In the genomic region with DNA sequence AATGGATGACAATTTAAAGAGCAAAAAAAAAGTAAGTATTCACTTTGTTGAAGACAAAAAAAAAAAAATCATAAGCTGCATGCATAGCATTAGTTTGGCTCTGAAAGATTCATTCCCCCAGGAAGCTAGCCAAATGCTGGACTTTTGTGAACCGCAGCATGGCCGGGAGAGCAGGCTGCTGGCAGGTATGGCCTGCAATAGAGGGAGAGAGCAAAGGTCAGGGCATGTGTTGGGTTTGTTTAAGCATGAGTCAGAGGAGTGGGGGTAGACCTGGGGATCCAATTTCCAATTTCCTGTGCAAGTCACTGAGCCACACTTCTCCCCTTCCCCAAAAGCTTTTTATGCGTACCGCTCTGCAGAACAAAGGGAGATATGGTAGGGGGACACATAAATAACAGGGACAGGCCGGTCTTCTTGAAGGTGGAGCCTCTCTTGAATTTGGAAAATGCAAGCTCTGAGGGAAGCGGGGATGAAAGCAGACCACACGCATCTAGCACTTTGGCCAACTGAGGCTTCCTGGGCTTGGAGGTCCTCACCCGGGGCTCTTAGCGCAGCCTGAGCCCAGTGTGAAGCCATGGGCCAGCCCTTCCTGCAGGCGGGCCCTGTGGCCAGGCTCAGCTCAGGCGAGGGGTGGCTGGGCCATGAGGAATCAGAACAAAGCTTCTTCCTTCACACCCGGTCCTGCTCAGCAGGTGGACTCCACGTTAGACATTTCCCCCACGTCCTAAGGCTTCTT, we compare ENCODE assay signal across 8 cellular contexts.
DNase-seq lines count a peak whose midpoint lies in the region; FAIRE-seq and TF ChIP-seq lines count a peak whose summit lies in the region.

No MANE protein-coding gene starts in this region.

- H3K79me1 ChIP-seq in trophoblast cell (ENCODE audit: low read length) = peaks cover 45% of the 10 kb centered on the region

- peak overlapping the region; percentile 28 for H3K4ac ChIP-seq in trophoblast cell (ENCODE audit: low read depth, low read length)

- peak overlapping the region; percentile 64 for H2BK5ac ChIP-seq in trophoblast cell (ENCODE audit: low read depth, low read length, poor library complexity)

- peaks cover 75% of the 10 kb centered on the region for H3K4me1 Mint-ChIP-seq in activated CD4-positive, alpha-beta T cell treated with anti-CD3 and anti-CD28 coated beads, Interleukin-2, amount 10 ng/mL, durations not matched to agents 7 days and 5 days

- H3K27me3 ChIP-seq in endothelial cell of umbilical vein (ENCODE audit: control insufficient read depth in 2 of 2, insufficient read depth in 2 of 2, low read length in 2 of 2) (no peaks in the 10 kb centered on the region), trophoblast cell (ENCODE audit: insufficient read depth, low read length) (no peaks in the 10 kb centered on the region)

- H3K9ac ChIP-seq in endothelial cell of umbilical vein (replicated peaks; ENCODE audit: extremely low read depth, insufficient read depth, low read length) (no peak overlapping the region), trophoblast cell (ENCODE audit: low read length) (peak overlapping the region; percentile 24)

- H3K23ac ChIP-seq in trophoblast cell (ENCODE audit: low read length) = no peak overlapping the region

- H2BK12ac ChIP-seq in trophoblast cell (ENCODE audit: low read length) = peak overlapping the region; percentile 93

- no peak for TF ChIP-seq CTCF in endothelial cell of umbilical vein (IDR thresholded peaks at IDR 0.05; ENCODE audit: extremely low read depth in 1 of 2, insufficient read depth in 1 of 2, low read depth in 1 of 2, low read length in 2 of 2)

- no peak for TF ChIP-seq POLR2A in endothelial cell of umbilical vein (IDR thresholded peaks at IDR 0.05; ENCODE audit: low read depth, low read length)

- no peaks in the 10 kb centered on the region for H3K9me1 ChIP-seq in endothelial cell of umbilical vein (replicated peaks; ENCODE audit: control insufficient read depth, extremely low read depth, insufficient read depth, low read length)

- peak overlapping the region; percentile 87 for H3K18ac ChIP-seq in trophoblast cell (ENCODE audit: low read length)

- peak overlapping the region; percentile 82 for H2BK120ac ChIP-seq in trophoblast cell (ENCODE audit: insufficient read depth, low read length, poor library complexity)

- dilution Hi-C loops in endothelial cell of umbilical vein (cut with MboI; ENCODE audit: extremely low pct_ligation_motif_present, low sequenced_read_pairs) = no loop called here

- peak overlapping the region; percentile 63 for H2AK5ac ChIP-seq in trophoblast cell (ENCODE audit: low read length)

- H4K8ac ChIP-seq in trophoblast cell (ENCODE audit: low read depth, low read length) = peak overlapping the region; percentile 79

- H3K4me3 Mint-ChIP-seq in activated CD4-positive, alpha-beta T cell treated with anti-CD3 and anti-CD28 coated beads, Interleukin-2, amount 10 ng/mL, durations not matched to agents 7 days and 5 days = no peak overlapping the region

- peak overlapping the region; percentile 50 for H4K12ac ChIP-seq in trophoblast cell (ENCODE audit: low read depth, low read length)

- no TSS peak for BruUV-seq in endothelial cell of umbilical vein (replicated peaks; lab: Mats Ljungman, UMichigan)

- FAIRE-seq in endothelial cell of umbilical vein (lab: Jason Lieb, UNC) = peak; percentile 37

- H3K4me1 ChIP-seq in endothelial cell of umbilical vein (ENCODE audit: control insufficient read depth, extremely low read depth, insufficient read depth, low read length) (peaks cover 31% of the 10 kb centered on the region), trophoblast cell (ENCODE audit: control insufficient read depth in 1 of 2, insufficient read depth in 2 of 2, low read length in 2 of 2) (peaks cover 44 to 48% of the 10 kb centered on the region in 2 experiments)

- intact Hi-C loops in endothelial cell of umbilical vein (cut with micrococcal nuclease) = loop anchor here (10.0 kb wide), 1 partner anchor 787 kb away; no protein-coding TSS in a partner anchor

- H3K4me3 ChIP-seq in endothelial cell of umbilical vein (replicated peaks in 1 of 3; ENCODE audit: insufficient read depth in 1 of 3, low read depth in 1 of 3, low read length in 3 of 3) (no peak overlapping the region), trophoblast cell (ENCODE audit: low read depth, low read length) (no peak overlapping the region)

- no peak for DNase-seq in activated CD4-positive, alpha-beta T cell treated with anti-CD3 and anti-CD28 coated beads, Interleukin-2, amount 10 ng/mL, durations not matched to agents 7 days and 5 days
- no peak for DNase-seq in activated CD4-positive, alpha-beta T cell treated with anti-CD3 and anti-CD28 coated beads, Interleukin-2, amount 50 U/mL, for 4 hours
- DNase-seq in endothelial cell of umbilical vein (ENCODE audit: low read depth, low spot score) = peak; percentile 46
- peak in 1 of 2 donors; percentile 57 for DNase-seq in trophoblast cell
- DNase-seq in activated gamma-delta T cell (lab: John Stamatoyannopoulos, UW) = no peak
- no peak for DNase-seq in activated effector memory CD4-positive, alpha-beta T cell treated with anti-CD3 and anti-CD28 coated beads, Interleukin-2, amount 50 U/mL, for 16 hours
- no peak for DNase-seq in anterior cingulate cortex (lab: John Stamatoyannopoulos, UW)

- WGBS in trophoblast cell (ENCODE audit: extremely low coverage, insufficient coverage, insufficient read length) = no CpG with 5 or more reads among the region's 14 CpGs

- H3K36me3 ChIP-seq in endothelial cell of umbilical vein (ENCODE audit: control insufficient read depth in 2 of 2, extremely low read depth in 1 of 2, insufficient read depth in 2 of 2, low read length in 2 of 2) (no peaks in the 10 kb centered on the region), trophoblast cell (ENCODE audit: control insufficient read depth in 1 of 2, insufficient read depth in 2 of 2, low read length in 2 of 2) (no peaks in the 10 kb centered on the region)

- peak overlapping the region; percentile 71 for H3K27ac Mint-ChIP-seq in activated CD4-positive, alpha-beta T cell treated with anti-CD3 and anti-CD28 coated beads, Interleukin-2, amount 10 ng/mL, durations not matched to agents 7 days and 5 days

- POLR2A ChIA-PET in activated CD4-positive, alpha-beta T cell treated with anti-CD3 and anti-CD28 coated beads, Interleukin-2, amount 10 ng/mL, durations not matched to agents 7 days and 5 days (lab: Charles Lee) = interaction anchor here (0.7 kb wide), 1 partner anchor 54 kb away, joined by 3 read pairs; no protein-coding TSS in a partner anchor
- POLR2A ChIA-PET in endothelial cell of umbilical vein (lab: Charles Lee) = no interaction called here

- H3K27me3 Mint-ChIP-seq in activated CD4-positive, alpha-beta T cell treated with anti-CD3 and anti-CD28 coated beads, Interleukin-2, amount 10 ng/mL, durations not matched to agents 7 days and 5 days = no peaks in the 10 kb centered on the region

- peak overlapping the region; percentile 98 for H4K91ac ChIP-seq in trophoblast cell (ENCODE audit: low read depth, low read length)

- no peak overlapping the region for H3K27ac ChIP-seq in endothelial cell of umbilical vein (ENCODE audit: insufficient read depth, low read depth, low read length)
- H3K27ac ChIP-seq in trophoblast cell (ENCODE audit: low read depth, low read length) = peak overlapping the region; percentile 95

- H3K36me3 Mint-ChIP-seq in activated CD4-positive, alpha-beta T cell treated with anti-CD3 and anti-CD28 coated beads, Interleukin-2, amount 10 ng/mL, durations not matched to agents 7 days and 5 days (ENCODE audit: low read depth) = no peaks in the 10 kb centered on the region

- H3K79me2 ChIP-seq in endothelial cell of umbilical vein (ENCODE audit: control insufficient read depth, insufficient read depth, low read length) = no peaks in the 10 kb centered on the region
- peaks cover 15% of the 10 kb centered on the region for H3K79me2 ChIP-seq in trophoblast cell (ENCODE audit: control insufficient read depth, insufficient read depth, low read length, poor library complexity)

- H2AFZ ChIP-seq in endothelial cell of umbilical vein (ENCODE audit: low read depth, low read length) (no peak overlapping the region), trophoblast cell (ENCODE audit: insufficient read depth, low read length, poor library complexity) (peak overlapping the region; percentile 42)

- H3K9me3 ChIP-seq in endothelial cell of umbilical vein (replicated peaks; ENCODE audit: control insufficient read depth, insufficient read depth, low read length) (no peaks in the 10 kb centered on the region), trophoblast cell (ENCODE audit: insufficient read depth, low read depth, low read length) (peaks cover 4% of the 10 kb centered on the region)

- H3K9me3 Mint-ChIP-seq in activated CD4-positive, alpha-beta T cell treated with anti-CD3 and anti-CD28 coated beads, Interleukin-2, amount 10 ng/mL, durations not matched to agents 7 days and 5 days = no peaks in the 10 kb centered on the region

- H3K4me2 ChIP-seq in endothelial cell of umbilical vein (ENCODE audit: insufficient read depth, low read length) (peak overlapping the region; percentile 6), trophoblast cell (ENCODE audit: low read length) (peak overlapping the region; percentile 21)

- CTCF ChIA-PET in activated CD4-positive, alpha-beta T cell treated with anti-CD3 and anti-CD28 coated beads, Interleukin-2, amount 10 ng/mL, durations not matched to agents 7 days and 5 days (lab: Charles Lee) = interaction anchor here (0.8 to 5.4 kb wide), 8 partner anchors 16 to 357 kb away, joined by 3 to 40 read pairs (median 3); no protein-coding TSS in a partner anchor
- CTCF ChIA-PET in endothelial cell of umbilical vein (lab: Charles Lee) = interaction anchor here (0.6 to 1.5 kb wide), 9 partner anchors 9 to 458 kb away, joined by 3 to 5 read pairs (median 3); no protein-coding TSS in a partner anchor

- H4K20me1 ChIP-seq in endothelial cell of umbilical vein (replicated peaks; ENCODE audit: control insufficient read depth, extremely low read depth, insufficient read depth, low read length) = no peaks in the 10 kb centered on the region

- peak overlapping the region; percentile 80 for H3K14ac ChIP-seq in trophoblast cell (ENCODE audit: low read length)

TF ChIP-seq in PFSK-1, 5 proteins besides CTCF, POLR2A, EP300 and RAD21 (continues in another document):
- TF ChIP-seq FOXP2 (optimal IDR thresholded peaks at IDR 0.05; ENCODE audit: borderline replicate concordance, extremely low read depth, extremely low read length, insufficient read depth) (no peak), SIN3A (IDR thresholded peaks at IDR 0.05; ENCODE audit: borderline replicate concordance, insufficient read depth, low read length) (peak; percentile 59; the same call in 1 of the 2 replicates), POLR2AphosphoS5 (IDR thresholded peaks at IDR 0.05; ENCODE audit: low read depth, low read length) (no peak)

TF ChIP-seq in endothelial cell of umbilical vein, 7 proteins besides CTCF, POLR2A, EP300 and RAD21 (continues in another document):
- TF ChIP-seq JUN (IDR thresholded peaks at IDR 0.05; ENCODE audit: borderline replicate concordance, insufficient read depth, insufficient read length, low read depth) = no peak
- TF ChIP-seq GATA2 (IDR thresholded peaks at IDR 0.05; ENCODE audit: insufficient read depth, insufficient read length, low read depth, low read length) = no peak
- no peak for TF ChIP-seq EZH2 (IDR thresholded peaks at IDR 0.05; ENCODE audit: borderline replicate concordance, low read depth, low read length, severe bottlenecking)
